Comparison of ENCODE assay signal across 8 cellular contexts in the genomic region with DNA sequence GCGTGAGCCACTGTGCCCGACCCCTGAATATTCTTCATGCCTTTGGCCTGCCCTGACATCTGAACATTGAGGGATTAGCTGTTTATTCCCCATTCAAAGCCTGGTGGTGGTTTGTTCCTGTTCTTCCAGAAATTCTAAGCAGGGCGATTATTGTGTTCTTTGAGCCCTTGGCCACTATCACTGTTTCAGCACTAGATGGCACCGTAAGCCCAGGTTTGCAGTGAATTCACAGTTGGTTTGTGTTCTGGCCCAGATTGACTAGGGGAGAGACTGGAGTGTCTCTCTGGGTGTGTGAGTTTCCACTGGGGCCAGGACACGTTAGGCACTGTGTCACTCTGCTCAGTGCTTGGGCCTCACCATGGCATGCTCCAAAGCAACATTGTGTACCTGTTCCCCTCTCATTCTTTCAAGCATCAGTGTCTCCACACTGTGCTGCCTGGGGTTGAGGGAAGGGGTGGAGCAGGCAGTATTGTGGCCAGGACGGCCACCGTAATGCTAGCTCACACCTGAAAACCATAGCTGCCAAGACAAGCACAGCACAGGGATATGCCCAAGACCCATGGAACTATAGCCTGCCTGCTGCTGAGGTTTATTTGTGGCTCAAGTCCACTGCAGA. TPM values are rescaled to one million over a fixed set of nuclear protein-coding genes. Genes with fewer than 3 reads are reported as not detected.
DNase-seq lines count a peak whose midpoint lies in the region; ATAC-seq and TF ChIP-seq lines count a peak whose summit lies in the region.

No MANE protein-coding gene starts in this region.

- TF ChIP-seq POLR2A in adrenal gland (IDR thresholded peaks at IDR 0.05): no peak

- no peaks in the 10 kb centered on the region for H3K27me3 ChIP-seq in adrenal gland
- H3K27me3 ChIP-seq in left lung: no peaks in the 10 kb centered on the region

- intact Hi-C loops in adrenal gland (cut with DNase I) (no loop called here), left lung (cut with DNase I) (no loop called here)

- TF ChIP-seq CTCF in LNCAP (IDR thresholded peaks at IDR 0.05) (peak; percentile 71), adrenal gland (IDR thresholded peaks at IDR 0.05) (peak in 4 of 6 experiments; percentile 25 to 57 (median 37)), left lung (IDR thresholded peaks at IDR 0.05) (peak; percentile 20 to 25), omental fat pad (IDR thresholded peaks at IDR 0.05) (no peak)

- DNase-seq in NCI-H2029 (lab: John Stamatoyannopoulos, UW) (peak; percentile 19), NCI-H2029 treated with DMSO at 0.1 percent for 48 hours (lab: John Stamatoyannopoulos, UW) (no peak), adrenal gland (peak in 3 of 7 donors; percentile 8 to 38 (median 18)), left lung (no peak), NCI-H146 (lab: John Stamatoyannopoulos, UW) (no peak), omental fat pad (ENCODE audit: low spot score) (no peak)

- ATAC-seq in left lung: peak; percentile 71
- ATAC-seq in omental fat pad (ENCODE audit: low FRiP score): no peak
- no peak for ATAC-seq in HG03139 (IDR thresholded peaks at IDR 0.05; ENCODE audit: unreplicated experiment)

- 91 to 92% (median 91%) methylated on average over 7 of the region's 7 CpGs for WGBS in adrenal gland, 4 donors

- H3K9me3 ChIP-seq in adrenal gland (replicated peaks in 1 of 3): peaks cover 0 to 7% (median 0%) of the 10 kb centered on the region in 3 donors
- H3K9me3 ChIP-seq in left lung: peaks cover 0 to 15% of the 10 kb centered on the region in 2 donors

- no peak overlapping the region for H3K4me3 ChIP-seq in adrenal gland
- no peak overlapping the region for H3K4me3 ChIP-seq in left lung

- H3K27ac ChIP-seq in adrenal gland: no peak overlapping the region
- no peak overlapping the region for H3K27ac ChIP-seq in left lung

- no peaks in the 10 kb centered on the region for H3K36me3 ChIP-seq in adrenal gland (replicated peaks in 1 of 2)
- no peaks in the 10 kb centered on the region for H3K36me3 ChIP-seq in left lung

- H3K4me1 ChIP-seq in adrenal gland (replicated peaks in 1 of 2) (peaks cover 9 to 20% of the 10 kb centered on the region in 2 donors), left lung (no peaks in the 10 kb centered on the region)

RNA-seq across cellular contexts. Expression of a gene that starts 52.7 kb away (rescaled TPM):
- total RNA-seq in adrenal gland: 10 to 100 TPM; 20.4 to 49.4 (median 42.7) TPM
- polyA plus RNA-seq in adrenal gland: 10 to 100 TPM; 10.9 to 28.8 (median 13.2) TPM
- 10 to 100 TPM; 41.7 to 50.3 TPM for total RNA-seq in left lung
- total RNA-seq in omental fat pad: 10 to 100 TPM; 28.8 to 56.6 (median 41.9) TPM

Comparison
In these comparisons a context has a peak if more than half of its experiments do, and no peak if none do; other contexts are left out.
1. CTCF ChIP-seq: peak in LNCAP (single experiment), adrenal gland (4 of 6) and left lung (2 of 2); none in omental fat pad (0 of 3).